25 cellular contexts compared by ENCODE assay signal in genomic region chr4:92952897-92953296, GRCh38.
"Had no signal": no experiment of that assay in that cellular context is flagged by ENCODE, and none has a peak within 500 bp of the region (broad histone marks: within the 10 kb centered on the region; RNA-seq: fewer than 3 reads in every experiment).

No MANE protein-coding gene starts in this region.

- H3K4me1 ChIP-seq: pancreas, psoas muscle, right lobe of liver, sigmoid colon, stomach, thyroid gland, tibial nerve, upper lobe of left lung, vagina had no signal

- H3K4me1 Mint-ChIP-seq: natural killer cell; stimulated activated effector memory CD8-positive, alpha-beta T cell treated with anti-CD3 and anti-CD28 coated beads, Interleukin-12 subunit alpha, Interleukin-12 subunit beta, amount 100 ng/mL, for 72 hours; stimulated activated naive B cell treated with anti-CD40 and anti-IgM and Interleukin-4, amounts not matched to agents 10 μg/mL and 1 μg/mL and 100 μg/mL, for 72 hours had no signal

- H3K36me3 ChIP-seq: neutrophil, pancreas, right lobe of liver, sigmoid colon, stomach, thoracic aorta, thyroid gland, tibial nerve, upper lobe of left lung, vagina had no signal

- H3K27ac ChIP-seq: neutrophil, pancreas, psoas muscle, right lobe of liver, sigmoid colon, stomach, thoracic aorta, thyroid gland, tibial nerve, upper lobe of left lung, vagina had no signal

- H3K27me3 ChIP-seq: neutrophil, pancreas, right lobe of liver, sigmoid colon, stomach, thyroid gland, tibial nerve, upper lobe of left lung, vagina had no signal

- DNase-seq: natural killer cell; nucleus accumbens; pancreas; psoas muscle; right cardiac atrium; right lobe of liver; sigmoid colon; small intestine; stimulated activated CD4-positive, alpha-beta T cell treated with anti-CD3 and anti-CD28 coated beads, Interleukin-15, amount 100 ng/mL, for 24 hours; stimulated activated CD4-positive, alpha-beta T cell treated with anti-CD3 and anti-CD28 coated beads, Interleukin-2, amount 100 ng/mL, for 24 hours; stimulated activated CD4-positive, alpha-beta T cell treated with anti-CD3 and anti-CD28 coated beads, Interleukin-2, amount 100 ng/mL, for 48 hours; stimulated activated CD4-positive, alpha-beta T cell treated with anti-CD3 and anti-CD28 coated beads, Interleukin-4, amount 100 ng/mL, for 24 hours; stimulated activated naive B cell treated with anti-CD40 and anti-IgM and Interleukin-4, amounts not matched to agents 10 μg/mL and 1 μg/mL and 100 μg/mL, for 72 hours; stimulated activated naive CD4-positive, alpha-beta T cell treated with Interleukin-2 at 50 U/mL for 16 hours; stomach; thyroid gland; trophoblast cell; upper lobe of left lung had no signal

- H3K4me3 ChIP-seq: pancreas, psoas muscle, right lobe of liver, sigmoid colon, stomach, thoracic aorta, thyroid gland, tibial nerve, upper lobe of left lung, vagina had no signal

- H3K36me3 Mint-ChIP-seq: stimulated activated effector memory CD8-positive, alpha-beta T cell treated with anti-CD3 and anti-CD28 coated beads, Interleukin-12 subunit alpha, Interleukin-12 subunit beta, amount 100 ng/mL, for 72 hours; stimulated activated naive B cell treated with anti-CD40 and anti-IgM and Interleukin-4, amounts not matched to agents 10 μg/mL and 1 μg/mL and 100 μg/mL, for 72 hours had no signal

- H3K4me3 Mint-ChIP-seq: natural killer cell; nephron; stimulated activated effector memory CD8-positive, alpha-beta T cell treated with anti-CD3 and anti-CD28 coated beads, Interleukin-12 subunit alpha, Interleukin-12 subunit beta, amount 100 ng/mL, for 72 hours; stimulated activated naive B cell treated with anti-CD40 and anti-IgM and Interleukin-4, amounts not matched to agents 10 μg/mL and 1 μg/mL and 100 μg/mL, for 72 hours; stimulated activated naive CD8-positive, alpha-beta T cell treated with anti-CD3 and anti-CD28 coated beads, Interleukin-15, Interleukin-2, amounts not matched to agents 100 ng/mL and 50 ng/mL, for 24 hours had no signal

- ATAC-seq: natural killer cell; pancreas; psoas muscle; right cardiac atrium; stimulated activated effector memory CD8-positive, alpha-beta T cell treated with anti-CD3 and anti-CD28 coated beads, Interleukin-12 subunit alpha, Interleukin-12 subunit beta, amount 100 ng/mL, for 72 hours; stimulated activated naive B cell treated with anti-CD40 and anti-IgM and Interleukin-4, amounts not matched to agents 10 μg/mL and 1 μg/mL and 100 μg/mL, for 72 hours had no signal

- H3K9me3 ChIP-seq: neutrophil, pancreas, psoas muscle, right lobe of liver, sigmoid colon, thoracic aorta, thyroid gland, upper lobe of left lung, vagina had no signal

- H3K27ac Mint-ChIP-seq: natural killer cell; nephron; stimulated activated effector memory CD8-positive, alpha-beta T cell treated with anti-CD3 and anti-CD28 coated beads, Interleukin-12 subunit alpha, Interleukin-12 subunit beta, amount 100 ng/mL, for 72 hours; stimulated activated naive B cell treated with anti-CD40 and anti-IgM and Interleukin-4, amounts not matched to agents 10 μg/mL and 1 μg/mL and 100 μg/mL, for 72 hours; stimulated activated naive CD8-positive, alpha-beta T cell treated with anti-CD3 and anti-CD28 coated beads, Interleukin-15, Interleukin-2, amounts not matched to agents 100 ng/mL and 50 ng/mL, for 24 hours had no signal

- H3K27me3 Mint-ChIP-seq: stimulated activated naive B cell treated with anti-CD40 and anti-IgM and Interleukin-4, amounts not matched to agents 10 μg/mL and 1 μg/mL and 100 μg/mL, for 72 hours; stimulated activated naive CD8-positive, alpha-beta T cell treated with anti-CD3 and anti-CD28 coated beads, Interleukin-15, Interleukin-2, amounts not matched to agents 100 ng/mL and 50 ng/mL, for 24 hours had no signal
